20 cellular contexts compared by ENCODE assay signal in genomic region chr20:11112837-11113236, GRCh38.
DNase-seq lines count a peak whose midpoint lies in the region; ATAC-seq and TF ChIP-seq lines count a peak whose summit lies in the region.
"Had no signal": no experiment of that assay in that cellular context is flagged by ENCODE, and none has a peak within 500 bp of the region (broad histone marks: within the 10 kb centered on the region; RNA-seq: fewer than 3 reads in every experiment).

No MANE protein-coding gene starts in this region.

- no TSS peak for BruUV-seq in Panc1 (replicated peaks; lab: Mats Ljungman, UMichigan)

- CTCF ChIA-PET in Panc1 (lab: Charles Lee), result no interaction called here

- no peaks in the 10 kb centered on the region for H3K9me3 ChIP-seq in Panc1 (ENCODE audit: control insufficient read depth, insufficient read depth, low read depth, low read length)
- H3K9me3 ChIP-seq: esophagus squamous epithelium, lower lobe of right lung had no signal

- H3K27me3 ChIP-seq in Panc1 (ENCODE audit: control insufficient read depth, insufficient read depth, low read length), result no peaks in the 10 kb centered on the region
- H3K27me3 ChIP-seq: esophagus squamous epithelium had no signal

- no peaks in the 10 kb centered on the region for H3K36me3 ChIP-seq in Panc1 (ENCODE audit: control insufficient read depth, insufficient read depth, low read length)
- H3K36me3 ChIP-seq: esophagus squamous epithelium, lower lobe of right lung had no signal

- intact Hi-C loops in Panc1 (cut with micrococcal nuclease; ENCODE audit: unreplicated experiment), result no loop called here

- ATAC-seq in Panc1, result no peak
- ATAC-seq: CD8-positive, alpha-beta T cell; lower lobe of right lung; sciatic nerve; stimulated activated naive CD8-positive, alpha-beta T cell treated with anti-CD3 and anti-CD28 coated beads, Interleukin-15, Interleukin-2, amounts not matched to agents 100 U/mL and 50 U/mL, for 24 hours had no signal

- POLR2A ChIA-PET in Panc1 (lab: Charles Lee), result no interaction called here

- DNase-seq in EH (ENCODE audit: low read depth) (peak; percentile 50), NCI-H2029 treated with DMSO at 0.1 percent for 48 hours (lab: John Stamatoyannopoulos, UW) (peak; percentile 93), Panc1 (ENCODE audit: low read depth, low spot score) (peak; percentile 22), iris pigment epithelial cell (ENCODE audit: low read depth) (peak; percentile 11), NCI-H128 (lab: John Stamatoyannopoulos, UW; ENCODE audit: unreplicated experiment) (no peak), NCI-H187 treated with DMSO at 0.1 percent for 48 hours (lab: John Stamatoyannopoulos, UW) (no peak), putamen (ENCODE audit: low spot score) (no peak)
- DNase-seq in activated CD4-positive, alpha-beta T cell treated with anti-CD3 and anti-CD28 coated beads for 1 hour, result no peak
- DNase-seq: activated CD4-positive, alpha-beta T cell treated with anti-CD3 and anti-CD28 coated beads for 4 hours; activated CD8-positive, alpha-beta memory T cell treated with anti-CD3 and anti-CD28 coated beads, Interleukin-2, amount 50 U/mL, for 4 hours; activated gamma-delta T cell; amygdala; CD8-positive, alpha-beta T cell; esophagus squamous epithelium; H7; lower lobe of right lung; MV-4-11; NCI-H446; stimulated activated naive CD8-positive, alpha-beta T cell treated with anti-CD3 and anti-CD28 coated beads, Interleukin-15, Interleukin-2, amounts not matched to agents 100 U/mL and 50 U/mL, for 24 hours had no signal

- in situ Hi-C loops in Panc1 (cut with HindIII; ENCODE audit: low pct_unique_long_range_greater_than_20kb, low sequenced_read_pairs), result no loop called here

- no peak for TF ChIP-seq CTCF in Panc1 (IDR thresholded peaks at IDR 0.05)

- no peaks in the 10 kb centered on the region for H3K4me1 ChIP-seq in Panc1 (ENCODE audit: control insufficient read depth, insufficient read depth, low read length)
- H3K4me1 ChIP-seq: lower lobe of right lung had no signal

- no peak overlapping the region for H3K4me3 ChIP-seq in Panc1 (ENCODE audit: low read depth in 2 of 2, low read length in 2 of 2)
- H3K4me3 ChIP-seq: esophagus squamous epithelium, lower lobe of right lung had no signal

- H3K27ac ChIP-seq in Panc1 (ENCODE audit: low read length), result no peak overlapping the region
- H3K27ac ChIP-seq: esophagus squamous epithelium, lower lobe of right lung had no signal

Comparison
In these comparisons a context has a peak if more than half of its experiments do, and no peak if none do; other contexts are left out.
1. DNase-seq: peak in EH (single experiment), NCI-H2029 treated with DMSO at 0.1 percent for 48 hours (single experiment), Panc1 (single experiment) and iris pigment epithelial cell (single experiment); none in NCI-H128 (single experiment), activated CD4-positive, alpha-beta T cell treated with anti-CD3 and anti-CD28 coated beads for 1 hour (single experiment), NCI-H187 treated with DMSO at 0.1 percent for 48 hours (single experiment) and putamen (single experiment).